1 cellular context compared by ENCODE assay signal in the genomic region with DNA sequence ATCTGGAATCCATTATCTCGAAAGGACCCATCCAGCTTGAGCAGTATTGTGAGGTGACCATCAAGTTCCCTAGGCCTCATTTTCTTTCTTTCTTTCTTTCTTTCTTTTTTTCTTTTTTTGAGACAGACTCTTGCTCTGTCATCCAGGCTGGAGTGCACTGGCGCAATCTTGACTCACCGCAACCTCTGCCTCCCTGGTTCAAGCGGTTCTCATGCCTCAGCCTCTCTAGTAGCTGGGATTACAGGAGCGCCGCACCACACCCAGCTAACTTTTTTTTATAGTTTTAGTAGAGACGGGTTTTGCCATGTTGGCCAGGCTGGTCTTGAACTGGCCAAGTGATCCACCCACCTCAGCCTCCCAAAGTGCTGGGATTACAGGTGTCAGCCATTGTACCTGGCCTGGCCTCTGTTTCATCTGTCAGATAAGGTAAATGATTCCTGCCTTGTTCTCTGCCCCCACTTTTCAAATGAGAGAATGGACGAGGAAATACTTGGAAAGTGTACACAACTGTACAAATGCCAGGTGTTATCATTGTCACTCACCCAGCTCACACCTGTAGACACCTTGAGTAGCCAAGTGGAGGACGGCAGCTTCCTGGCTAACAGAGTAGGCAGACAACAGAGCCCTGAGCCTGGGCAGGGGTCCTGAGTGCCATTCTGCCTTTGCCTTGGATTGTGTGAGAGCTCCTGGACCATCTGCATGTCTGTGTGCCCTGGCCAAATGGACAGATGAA.
TF ChIP-seq lines count a peak whose summit lies in the region.

No MANE protein-coding gene starts in this region.

TF ChIP-seq in GM23338, 12 proteins besides CTCF, POLR2A, EP300 and RAD21 (continued from another document):
- TF ChIP-seq, protein P1, sequence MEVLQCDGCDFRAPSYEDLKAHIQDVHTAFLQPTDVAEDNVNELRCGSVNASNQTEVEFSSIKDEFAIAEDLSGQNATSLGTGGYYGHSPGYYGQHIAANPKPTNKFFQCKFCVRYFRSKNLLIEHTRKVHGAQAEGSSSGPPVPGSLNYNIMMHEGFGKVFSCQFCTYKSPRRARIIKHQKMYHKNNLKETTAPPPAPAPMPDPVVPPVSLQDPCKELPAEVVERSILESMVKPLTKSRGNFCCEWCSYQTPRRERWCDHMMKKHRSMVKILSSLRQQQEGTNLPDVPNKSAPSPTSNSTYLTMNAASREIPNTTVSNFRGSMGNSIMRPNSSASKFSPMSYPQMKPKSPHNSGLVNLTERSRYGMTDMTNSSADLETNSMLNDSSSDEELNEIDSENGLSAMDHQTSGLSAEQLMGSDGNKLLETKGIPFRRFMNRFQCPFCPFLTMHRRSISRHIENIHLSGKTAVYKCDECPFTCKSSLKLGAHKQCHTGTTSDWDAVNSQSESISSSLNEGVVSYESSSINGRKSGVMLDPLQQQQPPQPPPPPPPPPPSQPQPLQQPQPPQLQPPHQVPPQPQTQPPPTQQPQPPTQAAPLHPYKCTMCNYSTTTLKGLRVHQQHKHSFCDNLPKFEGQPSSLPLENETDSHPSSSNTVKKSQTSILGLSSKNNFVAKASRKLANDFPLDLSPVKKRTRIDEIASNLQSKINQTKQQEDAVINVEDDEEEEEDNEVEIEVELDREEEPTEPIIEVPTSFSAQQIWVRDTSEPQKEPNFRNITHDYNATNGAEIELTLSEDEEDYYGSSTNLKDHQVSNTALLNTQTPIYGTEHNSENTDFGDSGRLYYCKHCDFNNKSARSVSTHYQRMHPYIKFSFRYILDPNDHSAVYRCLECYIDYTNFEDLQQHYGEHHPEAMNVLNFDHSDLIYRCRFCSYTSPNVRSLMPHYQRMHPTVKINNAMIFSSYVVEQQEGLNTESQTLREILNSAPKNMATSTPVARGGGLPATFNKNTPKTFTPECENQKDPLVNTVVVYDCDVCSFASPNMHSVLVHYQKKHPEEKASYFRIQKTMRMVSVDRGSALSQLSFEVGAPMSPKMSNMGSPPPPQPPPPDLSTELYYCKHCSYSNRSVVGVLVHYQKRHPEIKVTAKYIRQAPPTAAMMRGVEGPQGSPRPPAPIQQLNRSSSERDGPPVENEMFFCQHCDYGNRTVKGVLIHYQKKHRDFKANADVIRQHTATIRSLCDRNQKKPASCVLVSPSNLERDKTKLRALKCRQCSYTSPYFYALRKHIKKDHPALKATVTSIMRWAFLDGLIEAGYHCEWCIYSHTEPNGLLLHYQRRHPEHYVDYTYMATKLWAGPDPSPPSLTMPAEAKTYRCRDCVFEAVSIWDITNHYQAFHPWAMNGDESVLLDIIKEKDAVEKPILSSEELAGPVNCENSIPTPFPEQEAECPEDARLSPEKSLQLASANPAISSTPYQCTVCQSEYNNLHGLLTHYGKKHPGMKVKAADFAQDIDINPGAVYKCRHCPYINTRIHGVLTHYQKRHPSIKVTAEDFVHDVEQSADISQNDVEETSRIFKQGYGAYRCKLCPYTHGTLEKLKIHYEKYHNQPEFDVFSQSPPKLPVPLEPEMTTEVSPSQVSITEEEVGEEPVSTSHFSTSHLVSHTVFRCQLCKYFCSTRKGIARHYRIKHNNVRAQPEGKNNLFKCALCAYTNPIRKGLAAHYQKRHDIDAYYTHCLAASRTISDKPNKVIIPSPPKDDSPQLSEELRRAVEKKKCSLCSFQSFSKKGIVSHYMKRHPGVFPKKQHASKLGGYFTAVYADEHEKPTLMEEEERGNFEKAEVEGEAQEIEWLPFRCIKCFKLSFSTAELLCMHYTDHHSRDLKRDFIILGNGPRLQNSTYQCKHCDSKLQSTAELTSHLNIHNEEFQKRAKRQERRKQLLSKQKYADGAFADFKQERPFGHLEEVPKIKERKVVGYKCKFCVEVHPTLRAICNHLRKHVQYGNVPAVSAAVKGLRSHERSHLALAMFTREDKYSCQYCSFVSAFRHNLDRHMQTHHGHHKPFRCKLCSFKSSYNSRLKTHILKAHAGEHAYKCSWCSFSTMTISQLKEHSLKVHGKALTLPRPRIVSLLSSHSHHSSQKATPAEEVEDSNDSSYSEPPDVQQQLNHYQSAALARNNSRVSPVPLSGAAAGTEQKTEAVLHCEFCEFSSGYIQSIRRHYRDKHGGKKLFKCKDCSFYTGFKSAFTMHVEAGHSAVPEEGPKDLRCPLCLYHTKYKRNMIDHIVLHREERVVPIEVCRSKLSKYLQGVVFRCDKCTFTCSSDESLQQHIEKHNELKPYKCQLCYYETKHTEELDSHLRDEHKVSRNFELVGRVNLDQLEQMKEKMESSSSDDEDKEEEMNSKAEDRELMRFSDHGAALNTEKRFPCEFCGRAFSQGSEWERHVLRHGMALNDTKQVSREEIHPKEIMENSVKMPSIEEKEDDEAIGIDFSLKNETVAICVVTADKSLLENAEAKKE (CRISPR knock-in tag; IDR thresholded peaks at IDR 0.05): no peak
- TF ChIP-seq, protein P2, sequence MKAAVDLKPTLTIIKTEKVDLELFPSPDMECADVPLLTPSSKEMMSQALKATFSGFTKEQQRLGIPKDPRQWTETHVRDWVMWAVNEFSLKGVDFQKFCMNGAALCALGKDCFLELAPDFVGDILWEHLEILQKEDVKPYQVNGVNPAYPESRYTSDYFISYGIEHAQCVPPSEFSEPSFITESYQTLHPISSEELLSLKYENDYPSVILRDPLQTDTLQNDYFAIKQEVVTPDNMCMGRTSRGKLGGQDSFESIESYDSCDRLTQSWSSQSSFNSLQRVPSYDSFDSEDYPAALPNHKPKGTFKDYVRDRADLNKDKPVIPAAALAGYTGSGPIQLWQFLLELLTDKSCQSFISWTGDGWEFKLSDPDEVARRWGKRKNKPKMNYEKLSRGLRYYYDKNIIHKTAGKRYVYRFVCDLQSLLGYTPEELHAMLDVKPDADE (IDR thresholded peaks at IDR 0.05): no peak
- TF ChIP-seq NANOG (IDR thresholded peaks at IDR 0.05; ENCODE audit: borderline replicate concordance) (no peak), ZNF331 (CRISPR knock-in tag; IDR thresholded peaks at IDR 0.05; ENCODE audit: low read depth) (no peak), STAT1 (IDR thresholded peaks at IDR 0.05; ENCODE audit: unreplicated experiment) (no peak), JUNB (IDR thresholded peaks at IDR 0.05; ENCODE audit: unreplicated experiment) (no peak), EZH2 (IDR thresholded peaks at IDR 0.05; ENCODE audit: low read depth, unreplicated experiment) (no peak), CREB1 (CRISPR knock-in tag; IDR thresholded peaks at IDR 0.05; ENCODE audit: low read depth) (no peak), ZNF114 (CRISPR knock-in tag; IDR thresholded peaks at IDR 0.05) (no peak), EZH2phosphoT487 (IDR thresholded peaks at IDR 0.05; ENCODE audit: unreplicated experiment) (no peak)
- TF ChIP-seq, protein P3, sequence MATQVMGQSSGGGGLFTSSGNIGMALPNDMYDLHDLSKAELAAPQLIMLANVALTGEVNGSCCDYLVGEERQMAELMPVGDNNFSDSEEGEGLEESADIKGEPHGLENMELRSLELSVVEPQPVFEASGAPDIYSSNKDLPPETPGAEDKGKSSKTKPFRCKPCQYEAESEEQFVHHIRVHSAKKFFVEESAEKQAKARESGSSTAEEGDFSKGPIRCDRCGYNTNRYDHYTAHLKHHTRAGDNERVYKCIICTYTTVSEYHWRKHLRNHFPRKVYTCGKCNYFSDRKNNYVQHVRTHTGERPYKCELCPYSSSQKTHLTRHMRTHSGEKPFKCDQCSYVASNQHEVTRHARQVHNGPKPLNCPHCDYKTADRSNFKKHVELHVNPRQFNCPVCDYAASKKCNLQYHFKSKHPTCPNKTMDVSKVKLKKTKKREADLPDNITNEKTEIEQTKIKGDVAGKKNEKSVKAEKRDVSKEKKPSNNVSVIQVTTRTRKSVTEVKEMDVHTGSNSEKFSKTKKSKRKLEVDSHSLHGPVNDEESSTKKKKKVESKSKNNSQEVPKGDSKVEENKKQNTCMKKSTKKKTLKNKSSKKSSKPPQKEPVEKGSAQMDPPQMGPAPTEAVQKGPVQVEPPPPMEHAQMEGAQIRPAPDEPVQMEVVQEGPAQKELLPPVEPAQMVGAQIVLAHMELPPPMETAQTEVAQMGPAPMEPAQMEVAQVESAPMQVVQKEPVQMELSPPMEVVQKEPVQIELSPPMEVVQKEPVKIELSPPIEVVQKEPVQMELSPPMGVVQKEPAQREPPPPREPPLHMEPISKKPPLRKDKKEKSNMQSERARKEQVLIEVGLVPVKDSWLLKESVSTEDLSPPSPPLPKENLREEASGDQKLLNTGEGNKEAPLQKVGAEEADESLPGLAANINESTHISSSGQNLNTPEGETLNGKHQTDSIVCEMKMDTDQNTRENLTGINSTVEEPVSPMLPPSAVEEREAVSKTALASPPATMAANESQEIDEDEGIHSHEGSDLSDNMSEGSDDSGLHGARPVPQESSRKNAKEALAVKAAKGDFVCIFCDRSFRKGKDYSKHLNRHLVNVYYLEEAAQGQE (IDR thresholded peaks at IDR 0.05; ENCODE audit: unreplicated experiment): no peak
